Comparison of ENCODE assay signal across 8 cellular contexts in genomic region chr22:45164217-45165123, GRCh38. TPM values are rescaled to one million over a fixed set of nuclear protein-coding genes. Genes with fewer than 3 reads are reported as not detected.
DNase-seq lines count a peak whose midpoint lies in the region; ATAC-seq and TF ChIP-seq lines count a peak whose summit lies in the region.

No MANE protein-coding gene starts in this region.

- H3K36me3 ChIP-seq in KOPT-K1 (ENCODE audit: insufficient read depth, low read length) = peaks cover 47% of the 10 kb centered on the region
- peaks cover 30% of the 10 kb centered on the region for H3K36me3 ChIP-seq in neutrophil

- peaks cover 65% of the 10 kb centered on the region for H3K36me3 Mint-ChIP-seq in activated T-helper 17 cell treated with anti-CD3 and anti-CD28 coated beads, Interleukin-2, amount 50 U/mL, for 72 hours (ENCODE audit: low read depth)

- peaks cover 74 to 81% of the 10 kb centered on the region in 2 experiments for H3K4me1 ChIP-seq in neutrophil (ENCODE audit: control insufficient read depth in 1 of 2, insufficient read depth in 1 of 2, low read depth in 1 of 2, low read length in 1 of 2)

- TF ChIP-seq CTCF in foreskin fibroblast (IDR thresholded peaks at IDR 0.05; ENCODE audit: low read depth, low read length) = no peak
- TF ChIP-seq CTCF in neutrophil (IDR thresholded peaks at IDR 0.05) = no peak

- peak; percentile 10 for DNase-seq in DMS114 treated with DMSO at 0.1 percent for 48 hours (lab: John Stamatoyannopoulos, UW; ENCODE audit: unreplicated experiment)
- DNase-seq in foreskin fibroblast = peak in 1 of 2 donors; percentile 51
- no peak for DNase-seq in HPDE6-E6E7 (ENCODE audit: extremely low spot score)
- no peak for DNase-seq in cerebellar nuclear complex (lab: John Stamatoyannopoulos, UW)

- peak overlapping the region; percentile 98 for H3K27ac Mint-ChIP-seq in activated T-helper 17 cell treated with anti-CD3 and anti-CD28 coated beads, Interleukin-2, amount 50 U/mL, for 72 hours

- H3K9me3 Mint-ChIP-seq in activated T-helper 17 cell treated with anti-CD3 and anti-CD28 coated beads, Interleukin-2, amount 50 U/mL, for 72 hours = no peaks in the 10 kb centered on the region

- no peaks in the 10 kb centered on the region for H3K27me3 ChIP-seq in neutrophil

- H3K4me3 Mint-ChIP-seq in activated T-helper 17 cell treated with anti-CD3 and anti-CD28 coated beads, Interleukin-2, amount 50 U/mL, for 72 hours = peak overlapping the region; percentile 99

- peaks cover 16% of the 10 kb centered on the region for H3K4me1 Mint-ChIP-seq in activated T-helper 17 cell treated with anti-CD3 and anti-CD28 coated beads, Interleukin-2, amount 50 U/mL, for 72 hours

- H3K9me3 ChIP-seq in KOPT-K1 (ENCODE audit: insufficient read depth, low read length, poor library complexity, severe bottlenecking) = no peaks in the 10 kb centered on the region
- no peaks in the 10 kb centered on the region for H3K9me3 ChIP-seq in neutrophil

- H3K27me3 Mint-ChIP-seq in activated T-helper 17 cell treated with anti-CD3 and anti-CD28 coated beads, Interleukin-2, amount 50 U/mL, for 72 hours = no peaks in the 10 kb centered on the region

- H3K4me3 ChIP-seq in foreskin fibroblast (ENCODE audit: low read depth in 1 of 2, low read length in 2 of 2) (peak overlapping the region; percentile 78 to 79), neutrophil (ENCODE audit: low read depth in 1 of 2, low read length in 1 of 2) (peak overlapping the region; percentile 94 to 96)

- peak overlapping the region; percentile 98 for H3K27ac ChIP-seq in KOPT-K1 (ENCODE audit: low read depth, low read length, poor library complexity, severe bottlenecking)
- peak overlapping the region; percentile 93 for H3K27ac ChIP-seq in neutrophil

- peak; percentile 27 for ATAC-seq in GM21576 (IDR thresholded peaks at IDR 0.05; ENCODE audit: unreplicated experiment)
- peak; percentile 29 for ATAC-seq in activated T-helper 17 cell treated with anti-CD3 and anti-CD28 coated beads, Interleukin-2, amount 50 U/mL, for 72 hours (replicated peaks)

RNA-seq across cellular contexts. Expression of gene NUP50, which starts 0.7 kb away (rescaled TPM):
- 100 to 1,000 TPM in 1 of 2 donors, 10 to 100 TPM in 1; 98.4 to 163 TPM for total RNA-seq in activated T-helper 17 cell treated with anti-CD3 and anti-CD28 coated beads, Interleukin-2, amount 50 U/mL, for 72 hours
